Comparison of ENCODE assay signal across 1 cellular context in genomic region chr9:112717669-112718331, GRCh38.
A peak's percentile ranks its signal among the peaks of the same experiment; 100 is the strongest.
TF ChIP-seq lines count a peak whose summit lies in the region.

Gene INIP (minus strand): TSS chr9:112718117. CDS start chr9:112716485, 1,632 bp downstream.

TF ChIP-seq in HepG2, 621 proteins besides CTCF, POLR2A, EP300 and RAD21 (continued from another document and continues in another):
- peak; percentile 81 for TF ChIP-seq ZNF687 (CRISPR knock-in tag; IDR thresholded peaks at IDR 0.05)
- no peak for TF ChIP-seq ZMYM2 (CRISPR knock-in tag; IDR thresholded peaks at IDR 0.05)
- TF ChIP-seq, protein P1, sequence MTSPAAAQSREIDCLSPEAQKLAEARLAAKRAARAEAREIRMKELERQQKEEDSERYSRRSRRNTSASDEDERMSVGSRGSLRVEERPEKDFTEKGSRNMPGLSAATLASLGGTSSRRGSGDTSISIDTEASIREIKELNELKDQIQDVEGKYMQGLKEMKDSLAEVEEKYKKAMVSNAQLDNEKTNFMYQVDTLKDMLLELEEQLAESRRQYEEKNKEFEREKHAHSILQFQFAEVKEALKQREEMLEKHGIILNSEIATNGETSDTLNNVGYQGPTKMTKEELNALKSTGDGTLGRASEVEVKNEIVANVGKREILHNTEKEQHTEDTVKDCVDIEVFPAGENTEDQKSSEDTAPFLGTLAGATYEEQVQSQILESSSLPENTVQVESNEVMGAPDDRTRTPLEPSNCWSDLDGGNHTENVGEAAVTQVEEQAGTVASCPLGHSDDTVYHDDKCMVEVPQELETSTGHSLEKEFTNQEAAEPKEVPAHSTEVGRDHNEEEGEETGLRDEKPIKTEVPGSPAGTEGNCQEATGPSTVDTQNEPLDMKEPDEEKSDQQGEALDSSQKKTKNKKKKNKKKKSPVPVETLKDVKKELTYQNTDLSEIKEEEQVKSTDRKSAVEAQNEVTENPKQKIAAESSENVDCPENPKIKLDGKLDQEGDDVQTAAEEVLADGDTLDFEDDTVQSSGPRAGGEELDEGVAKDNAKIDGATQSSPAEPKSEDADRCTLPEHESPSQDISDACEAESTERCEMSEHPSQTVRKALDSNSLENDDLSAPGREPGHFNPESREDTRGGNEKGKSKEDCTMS (CRISPR knock-in tag; conservative IDR thresholded peaks at IDR 0.05), result no peak
- no peak for TF ChIP-seq RBAK (CRISPR knock-in tag; IDR thresholded peaks at IDR 0.05)
- no peak; the same call in 1 of the 2 replicates for TF ChIP-seq ZNF160 (CRISPR knock-in tag; IDR thresholded peaks at IDR 0.05)
- peak; percentile 52; the same call in 1 of the 2 replicates for TF ChIP-seq ZNF350 (CRISPR knock-in tag; IDR thresholded peaks at IDR 0.05; ENCODE audit: borderline replicate concordance, low read depth)
- TF ChIP-seq, protein P2, sequence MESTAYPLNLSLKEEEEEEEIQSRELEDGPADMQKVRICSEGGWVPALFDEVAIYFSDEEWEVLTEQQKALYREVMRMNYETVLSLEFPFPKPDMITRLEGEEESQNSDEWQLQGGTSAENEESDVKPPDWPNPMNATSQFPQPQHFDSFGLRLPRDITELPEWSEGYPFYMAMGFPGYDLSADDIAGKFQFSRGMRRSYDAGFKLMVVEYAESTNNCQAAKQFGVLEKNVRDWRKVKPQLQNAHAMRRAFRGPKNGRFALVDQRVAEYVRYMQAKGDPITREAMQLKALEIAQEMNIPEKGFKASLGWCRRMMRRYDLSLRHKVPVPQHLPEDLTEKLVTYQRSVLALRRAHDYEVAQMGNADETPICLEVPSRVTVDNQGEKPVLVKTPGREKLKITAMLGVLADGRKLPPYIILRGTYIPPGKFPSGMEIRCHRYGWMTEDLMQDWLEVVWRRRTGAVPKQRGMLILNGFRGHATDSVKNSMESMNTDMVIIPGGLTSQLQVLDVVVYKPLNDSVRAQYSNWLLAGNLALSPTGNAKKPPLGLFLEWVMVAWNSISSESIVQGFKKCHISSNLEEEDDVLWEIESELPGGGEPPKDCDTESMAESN (CRISPR knock-in tag; conservative IDR thresholded peaks at IDR 0.05), result no peak
- no peak for TF ChIP-seq SRSF1 (optimal IDR thresholded peaks at IDR 0.05; ENCODE audit: low read depth, low read length)
- TF ChIP-seq ELF4 (CRISPR knock-in tag; IDR thresholded peaks at IDR 0.05; ENCODE audit: borderline replicate concordance), result no peak
- no peak for TF ChIP-seq ZNF205 (CRISPR knock-in tag; IDR thresholded peaks at IDR 0.05)
- no peak for TF ChIP-seq BORCS8-MEF2B (CRISPR knock-in tag; IDR thresholded peaks at IDR 0.05)
- no peak for TF ChIP-seq GATA4 (IDR thresholded peaks at IDR 0.05; ENCODE audit: borderline replicate concordance, low read depth)
- peak; percentile 31; the same call in 1 of the 2 replicates for TF ChIP-seq FOSL2 (CRISPR knock-in tag; IDR thresholded peaks at IDR 0.05)
- TF ChIP-seq XRCC5 (optimal IDR thresholded peaks at IDR 0.05; ENCODE audit: low read length), result no peak
- no peak for TF ChIP-seq SNAPC2 (CRISPR knock-in tag; IDR thresholded peaks at IDR 0.05)
- no peak for TF ChIP-seq GLMP (CRISPR knock-in tag; IDR thresholded peaks at IDR 0.05; ENCODE audit: borderline replicate concordance)
- TF ChIP-seq, protein P3, sequence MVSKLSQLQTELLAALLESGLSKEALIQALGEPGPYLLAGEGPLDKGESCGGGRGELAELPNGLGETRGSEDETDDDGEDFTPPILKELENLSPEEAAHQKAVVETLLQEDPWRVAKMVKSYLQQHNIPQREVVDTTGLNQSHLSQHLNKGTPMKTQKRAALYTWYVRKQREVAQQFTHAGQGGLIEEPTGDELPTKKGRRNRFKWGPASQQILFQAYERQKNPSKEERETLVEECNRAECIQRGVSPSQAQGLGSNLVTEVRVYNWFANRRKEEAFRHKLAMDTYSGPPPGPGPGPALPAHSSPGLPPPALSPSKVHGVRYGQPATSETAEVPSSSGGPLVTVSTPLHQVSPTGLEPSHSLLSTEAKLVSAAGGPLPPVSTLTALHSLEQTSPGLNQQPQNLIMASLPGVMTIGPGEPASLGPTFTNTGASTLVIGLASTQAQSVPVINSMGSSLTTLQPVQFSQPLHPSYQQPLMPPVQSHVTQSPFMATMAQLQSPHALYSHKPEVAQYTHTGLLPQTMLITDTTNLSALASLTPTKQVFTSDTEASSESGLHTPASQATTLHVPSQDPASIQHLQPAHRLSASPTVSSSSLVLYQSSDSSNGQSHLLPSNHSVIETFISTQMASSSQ (IDR thresholded peaks at IDR 0.05; ENCODE audit: low read depth), result no peak
- TF ChIP-seq, protein P3 (CRISPR knock-in tag; IDR thresholded peaks at IDR 0.05; ENCODE audit: borderline replicate concordance), result peak; percentile 67; the same call in 1 of the 2 replicates
- TF ChIP-seq ZNF816 (CRISPR knock-in tag; IDR thresholded peaks at IDR 0.05; ENCODE audit: borderline replicate concordance), result no peak
- no peak for TF ChIP-seq ZC3H13 (CRISPR knock-in tag; IDR thresholded peaks at IDR 0.05)
- TF ChIP-seq DRAP1 (CRISPR knock-in tag; IDR thresholded peaks at IDR 0.05), result no peak
- peak; percentile 52; the same call in 1 of the 2 replicates for TF ChIP-seq FOXJ3 (CRISPR knock-in tag; IDR thresholded peaks at IDR 0.05; ENCODE audit: borderline replicate concordance)
- TF ChIP-seq ZNF136 (CRISPR knock-in tag; IDR thresholded peaks at IDR 0.05; ENCODE audit: low read depth), result no peak
- TF ChIP-seq GLI4 (CRISPR knock-in tag; IDR thresholded peaks at IDR 0.05; ENCODE audit: borderline replicate concordance), result no peak
- TF ChIP-seq ZNF33B (CRISPR knock-in tag; IDR thresholded peaks at IDR 0.05), result no peak
- peak; percentile 16; the same call in 1 of the 2 replicates for TF ChIP-seq CEBPB (IDR thresholded peaks at IDR 0.05; ENCODE audit: borderline replicate concordance, low read depth, low read length)
- no peak for TF ChIP-seq HNF4G (IDR thresholded peaks at IDR 0.05; ENCODE audit: borderline replicate concordance, low read depth, low read length)
- no peak for TF ChIP-seq HNF4G (CRISPR knock-in tag; IDR thresholded peaks at IDR 0.05; ENCODE audit: borderline replicate concordance, low read depth)
- TF ChIP-seq ZNF276 (CRISPR knock-in tag; IDR thresholded peaks at IDR 0.05; ENCODE audit: low read depth), result 0 out of 2 replicates have a peak, but pooled peaks have one; percentile 42
- TF ChIP-seq FIP1L1 (IDR thresholded peaks at IDR 0.05; ENCODE audit: borderline replicate concordance, insufficient read depth, low read depth, low read length), result no peak
- no peak for TF ChIP-seq MAF1 (CRISPR knock-in tag; IDR thresholded peaks at IDR 0.05; ENCODE audit: borderline replicate concordance)
- TF ChIP-seq TFAP4 (IDR thresholded peaks at IDR 0.05; ENCODE audit: borderline replicate concordance, low read depth), result no peak
- TF ChIP-seq RFXANK (CRISPR knock-in tag; IDR thresholded peaks at IDR 0.05), result no peak
- TF ChIP-seq ZNF790 (CRISPR knock-in tag; IDR thresholded peaks at IDR 0.05; ENCODE audit: borderline replicate concordance), result no peak
- TF ChIP-seq ZNF777 (CRISPR knock-in tag; IDR thresholded peaks at IDR 0.05), result peak; percentile 53; the same call in 1 of the 2 replicates
- peak; percentile 39; the same call in 1 of the 2 replicates for TF ChIP-seq RFXAP (CRISPR knock-in tag; IDR thresholded peaks at IDR 0.05; ENCODE audit: borderline replicate concordance)
- TF ChIP-seq ZKSCAN1 (IDR thresholded peaks at IDR 0.05; ENCODE audit: low read length), result no peak
- TF ChIP-seq ZBTB34 (CRISPR knock-in tag; IDR thresholded peaks at IDR 0.05), result no peak
- peak; percentile 75; the same call in 1 of the 2 replicates for TF ChIP-seq FOXC1 (CRISPR knock-in tag; IDR thresholded peaks at IDR 0.05; ENCODE audit: borderline replicate concordance)
- TF ChIP-seq KLF6 (CRISPR knock-in tag; IDR thresholded peaks at IDR 0.05), result no peak
- no peak for TF ChIP-seq MED8 (CRISPR knock-in tag; IDR thresholded peaks at IDR 0.05; ENCODE audit: insufficient replicate concordance)
- no peak for TF ChIP-seq CC2D1A (CRISPR knock-in tag; IDR thresholded peaks at IDR 0.05)
- no peak for TF ChIP-seq ZNF383 (CRISPR knock-in tag; IDR thresholded peaks at IDR 0.05; ENCODE audit: borderline replicate concordance)
- TF ChIP-seq ZNF747 (CRISPR knock-in tag; IDR thresholded peaks at IDR 0.05; ENCODE audit: borderline replicate concordance), result no peak
- 0 out of 2 replicates have a peak, but pooled peaks have one; percentile 53 for TF ChIP-seq ZNF749 (CRISPR knock-in tag; IDR thresholded peaks at IDR 0.05; ENCODE audit: borderline replicate concordance)
- no peak for TF ChIP-seq ZNF709 (CRISPR knock-in tag; IDR thresholded peaks at IDR 0.05)
- TF ChIP-seq ZFP36L2 (CRISPR knock-in tag; IDR thresholded peaks at IDR 0.05), result no peak
- TF ChIP-seq ZFP82 (CRISPR knock-in tag; IDR thresholded peaks at IDR 0.05; ENCODE audit: borderline replicate concordance), result no peak
- TF ChIP-seq ZNF629 (CRISPR knock-in tag; conservative IDR thresholded peaks at IDR 0.05), result no peak
- TF ChIP-seq ZNF432 (CRISPR knock-in tag; IDR thresholded peaks at IDR 0.05; ENCODE audit: borderline replicate concordance), result no peak
